1 cellular context compared by ENCODE assay signal in genomic region chr1:45302505-45303331, GRCh38.
TF ChIP-seq lines count a peak whose summit lies in the region.

No MANE protein-coding gene starts in this region.

TF ChIP-seq in K562, 482 proteins besides CTCF, POLR2A, EP300 and RAD21:
- TF ChIP-seq SMARCA5 (IDR thresholded peaks at IDR 0.05) (0 out of 2 replicates have a peak, but pooled peaks have one; percentile 31), IRF2 (CRISPR knock-in tag; IDR thresholded peaks at IDR 0.05) (no peak), NKRF (IDR thresholded peaks at IDR 0.05; ENCODE audit: borderline replicate concordance) (peak; percentile 52; the same call in 1 of the 2 replicates), MYC (IDR thresholded peaks at IDR 0.05; ENCODE audit: low read depth, low read length) (no peak), MYC (CRISPR knock-in tag; IDR thresholded peaks at IDR 0.05; ENCODE audit: borderline replicate concordance, low read depth) (no peak), ZNF24 (IDR thresholded peaks at IDR 0.05) (peak; percentile 8; the same call in 1 of the 2 replicates), NFRKB (IDR thresholded peaks at IDR 0.05; ENCODE audit: low read depth) (peak; percentile 64; the same call in 1 of the 2 replicates), IRF9 (tag; IDR thresholded peaks at IDR 0.05) (peak; percentile 50; the same call in 1 of the 2 replicates), HLTF (IDR thresholded peaks at IDR 0.05) (peak; percentile 43; the same call in 1 of the 2 replicates), CXXC5 (CRISPR knock-in tag; IDR thresholded peaks at IDR 0.05) (0 out of 2 replicates have a peak, but pooled peaks have one; percentile 4), SRF (CRISPR knock-in tag; IDR thresholded peaks at IDR 0.05) (0 out of 4 replicates have a peak, but pooled peaks of 1 of the 2 experiments have one; percentile 27), NRF1 (conservative IDR thresholded peaks at IDR 0.05 in 1 of 2, IDR thresholded peaks at IDR 0.05 in 1 of 2) (peak; percentile 27 to 31; a peak in 3 of 4 replicates), HMBOX1 (IDR thresholded peaks at IDR 0.05) (no peak; the same call in 1 of the 2 replicates), NFIC (IDR thresholded peaks at IDR 0.05) (peak; percentile 16; the same call in 1 of the 2 replicates), TEAD2 (tag; IDR thresholded peaks at IDR 0.05) (no peak), ZNF778 (CRISPR knock-in tag; IDR thresholded peaks at IDR 0.05) (no peak), KDM1A (IDR thresholded peaks at IDR 0.05) (0 out of 4 replicates have a peak, but pooled peaks have one; percentile 57 to 59), GABPA (tag; conservative IDR thresholded peaks at IDR 0.05; ENCODE audit: low read depth) (no peak), ARID1B (IDR thresholded peaks at IDR 0.05) (peak; percentile 57; the same call in 1 of the 2 replicates), BRD4 (IDR thresholded peaks at IDR 0.05) (0 out of 2 replicates have a peak, but pooled peaks have one; percentile 37), SMAD4 (CRISPR knock-in tag; conservative IDR thresholded peaks at IDR 0.05) (0 out of 2 replicates have a peak, but pooled peaks have one; percentile 36), MGA (IDR thresholded peaks at IDR 0.05) (peak; percentile 19; the same call in 1 of the 2 replicates), NEUROD1 (IDR thresholded peaks at IDR 0.05; ENCODE audit: borderline replicate concordance, low read depth, low read length, partially characterized antibody) (peak; percentile 12), BRD9 (IDR thresholded peaks at IDR 0.05; ENCODE audit: low read depth, partially characterized antibody) (peak; percentile 28), PTBP1 (IDR thresholded peaks at IDR 0.05; ENCODE audit: low read depth, low read length) (no peak), ZNF592 (IDR thresholded peaks at IDR 0.05) (0 out of 2 replicates have a peak, but pooled peaks have one; percentile 36), ZNF589 (CRISPR knock-in tag; IDR thresholded peaks at IDR 0.05; ENCODE audit: low read depth) (0 out of 2 replicates have a peak, but pooled peaks have one; percentile 64), ZNF644 (tag; IDR thresholded peaks at IDR 0.05; ENCODE audit: low read depth) (0 out of 2 replicates have a peak, but pooled peaks have one; percentile 31), MAZ (CRISPR knock-in tag; conservative IDR thresholded peaks at IDR 0.05 in 1 of 2, IDR thresholded peaks at IDR 0.05 in 1 of 2) (0 out of 4 replicates have a peak, but pooled peaks of 1 of the 2 experiments have one; percentile 22), YBX1 (IDR thresholded peaks at IDR 0.05) (no peak), HDAC1 (IDR thresholded peaks at IDR 0.05) (0 out of 4 replicates have a peak, but pooled peaks of 1 of the 2 experiments have one; percentile 32), ZNF384 (IDR thresholded peaks at IDR 0.05; ENCODE audit: low read depth, low read length) (peak; percentile 21; the same call in 1 of the 2 replicates), HDAC2 (IDR thresholded peaks at IDR 0.05) (peak; percentile 15; the same call in 1 of the 2 replicates)
TF ChIP-seq in K562: peak in this region for 24.
